8 cellular contexts compared by ENCODE assay signal in the genomic region with DNA sequence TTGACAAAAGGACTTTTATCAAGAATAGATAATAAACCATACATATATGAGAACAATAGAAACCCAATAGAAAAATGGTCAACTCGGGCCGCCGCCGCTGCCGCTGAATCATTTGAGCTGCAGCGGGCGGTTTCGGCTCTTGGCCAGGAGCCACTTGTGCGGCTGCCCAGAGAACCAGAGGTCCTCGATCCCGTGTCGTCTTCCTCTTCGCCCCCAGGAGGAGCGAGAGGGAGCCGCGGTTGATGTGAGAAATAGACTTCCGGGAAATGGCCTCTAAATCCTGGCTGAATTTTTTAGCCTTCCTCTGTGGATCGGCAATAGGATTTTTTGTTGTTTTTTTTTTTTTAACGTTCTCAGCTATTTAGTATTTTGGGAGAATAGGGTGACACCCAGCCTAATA.
DNase-seq lines count a peak whose midpoint lies in the region; ATAC-seq and TF ChIP-seq lines count a peak whose summit lies in the region.

No MANE protein-coding gene starts in this region.

- H3K9me3 ChIP-seq in WERI-Rb-1 (ENCODE audit: severe bottlenecking) (no peaks in the 10 kb centered on the region), stomach smooth muscle (ENCODE audit: control insufficient read depth in 2 of 2, low read length in 2 of 2) (no peaks in the 10 kb centered on the region)

- no peaks in the 10 kb centered on the region for H3K36me3 ChIP-seq in WERI-Rb-1
- H3K36me3 ChIP-seq in stomach smooth muscle (ENCODE audit: control insufficient read depth in 2 of 2, insufficient read depth in 2 of 2, low read length in 2 of 2): no peaks in the 10 kb centered on the region

- peak; percentile 78 for DNase-seq in AG20443 (ENCODE audit: low spot score)
- peak; percentile 21 for DNase-seq in NCI-H128 (lab: John Stamatoyannopoulos, UW; ENCODE audit: unreplicated experiment)
- peak; percentile 56 for DNase-seq in WERI-Rb-1
- DNase-seq in erythroblast (lab: John Stamatoyannopoulos, UW): peak; percentile 82 to 83
- DNase-seq in midbrain (lab: John Stamatoyannopoulos, UW): peak; percentile 66

- peak; percentile 20; the same call in 1 of the 2 replicates for TF ChIP-seq CTCF in WERI-Rb-1 (IDR thresholded peaks at IDR 0.05; ENCODE audit: low read depth, low read length)

- H3K4me3 ChIP-seq in WERI-Rb-1 (ENCODE audit: low read depth, low read length) (peak overlapping the region; percentile 16; the same call in 1 of the 2 replicates), stomach smooth muscle (ENCODE audit: low read length in 2 of 2) (peak overlapping the region; percentile 44 to 61)

- no peaks in the 10 kb centered on the region for H3K4me1 ChIP-seq in stomach smooth muscle (ENCODE audit: control insufficient read depth, insufficient read depth, low read length)

- H3K27ac ChIP-seq in WERI-Rb-1 (no peak overlapping the region), stomach smooth muscle (ENCODE audit: low read length) (no peak overlapping the region)

- TF ChIP-seq POLR2A in erythroblast (IDR thresholded peaks at IDR 0.05; ENCODE audit: low read length): no peak

- no peak overlapping the region for H3K9ac ChIP-seq in stomach smooth muscle (ENCODE audit: low read length in 2 of 2)

- ATAC-seq in GM19467 (IDR thresholded peaks at IDR 0.05; ENCODE audit: unreplicated experiment) (peak; percentile 54), GM21717 (IDR thresholded peaks at IDR 0.05; ENCODE audit: unreplicated experiment) (no peak)

- no peaks in the 10 kb centered on the region for H3K27me3 ChIP-seq in WERI-Rb-1 (ENCODE audit: insufficient read depth, low read depth, severe bottlenecking)
- H3K27me3 ChIP-seq in stomach smooth muscle (ENCODE audit: control insufficient read depth in 1 of 2, insufficient read depth in 2 of 2, low read length in 2 of 2): peaks cover 3 to 5% of the 10 kb centered on the region in 2 donors

Comparison
In these comparisons a context has a peak if more than half of its experiments do, and no peak if none do; other contexts are left out.
1. DNase-seq: peak in every context shown above with its lines; median percentile 82 in erythroblast; 78 in AG20443; 66 in midbrain; 56 in WERI-Rb-1; 21 in NCI-H128.